ENCODE assay signal across 33 cellular contexts in genomic region chr11:69860796-69861445, GRCh38. TPM values are rescaled to one million over a fixed set of nuclear protein-coding genes. Genes with fewer than 3 reads are reported as not detected.
"Had no signal": no experiment of that assay in that cellular context is flagged by ENCODE, and none has a peak within 500 bp of the region (broad histone marks: within the 10 kb centered on the region; RNA-seq: fewer than 3 reads in every experiment).

No MANE protein-coding gene starts in this region.

- H3K4me1 ChIP-seq: adrenal gland, body of pancreas, esophagus squamous epithelium, gastroesophageal sphincter had no signal

- H3K4me3 ChIP-seq: adrenal gland, body of pancreas, cardiac muscle cell, esophagus squamous epithelium, gastroesophageal sphincter had no signal

- H3K27ac ChIP-seq: adrenal gland, body of pancreas, cardiac muscle cell, epithelial cell of prostate, esophagus squamous epithelium, gastroesophageal sphincter had no signal

- H3K27ac Mint-ChIP-seq: activated CD4-positive, alpha-beta memory T cell treated with anti-CD3 and anti-CD28 coated beads for 36 hours; activated CD4-positive, alpha-beta T cell treated with anti-CD3 and anti-CD28 coated beads for 36 hours; activated CD4-positive, alpha-beta T cell treated with anti-CD3 and anti-CD28 coated beads, Interleukin-2, amount 10 ng/mL, durations not matched to agents 24 days and 14 days; activated naive CD4-positive, alpha-beta T cell treated with anti-CD3 and anti-CD28 coated beads for 36 hours; activated naive CD4-positive, alpha-beta T cell treated with anti-CD3 and anti-CD28 coated beads, Interleukin-2, amount 50 U/mL, for 24 hours; activated naive CD8-positive, alpha-beta T cell treated with anti-CD3 and anti-CD28 coated beads for 36 hours; activated naive CD8-positive, alpha-beta T cell treated with anti-CD3 and anti-CD28 coated beads, Interleukin-2, amount 50 U/mL, for 24 hours; effector memory CD8-positive, alpha-beta T cell had no signal

- H3K36me3 Mint-ChIP-seq: activated CD4-positive, alpha-beta memory T cell treated with anti-CD3 and anti-CD28 coated beads for 36 hours; activated naive CD4-positive, alpha-beta T cell treated with anti-CD3 and anti-CD28 coated beads, Interleukin-2, amount 50 U/mL, for 24 hours; activated naive CD8-positive, alpha-beta T cell treated with anti-CD3 and anti-CD28 coated beads for 36 hours had no signal

- H3K4me3 Mint-ChIP-seq: activated CD4-positive, alpha-beta memory T cell treated with anti-CD3 and anti-CD28 coated beads for 36 hours; activated CD4-positive, alpha-beta T cell treated with anti-CD3 and anti-CD28 coated beads for 36 hours; activated CD4-positive, alpha-beta T cell treated with anti-CD3 and anti-CD28 coated beads, Interleukin-2, amount 10 ng/mL, durations not matched to agents 24 days and 14 days; activated naive CD4-positive, alpha-beta T cell treated with anti-CD3 and anti-CD28 coated beads for 36 hours; activated naive CD4-positive, alpha-beta T cell treated with anti-CD3 and anti-CD28 coated beads, Interleukin-2, amount 50 U/mL, for 24 hours; activated naive CD8-positive, alpha-beta T cell treated with anti-CD3 and anti-CD28 coated beads for 36 hours; activated naive CD8-positive, alpha-beta T cell treated with anti-CD3 and anti-CD28 coated beads, Interleukin-2, amount 50 U/mL, for 24 hours; central memory CD8-positive, alpha-beta T cell; effector memory CD8-positive, alpha-beta T cell had no signal

- H3K9me3 ChIP-seq: adrenal gland, body of pancreas, esophagus squamous epithelium had no signal

- FAIRE-seq: endometrium, endothelial cell of umbilical vein had no signal

- DNase-seq: activated CD4-positive, alpha-beta memory T cell treated with anti-CD3 and anti-CD28 coated beads for 36 hours; activated CD4-positive, alpha-beta T cell treated with anti-CD3 and anti-CD28 coated beads for 36 hours; activated CD4-positive, alpha-beta T cell treated with anti-CD3 and anti-CD28 coated beads, Interleukin-2, amount 10 ng/mL, durations not matched to agents 24 days and 14 days; activated CD4-positive, CD25-positive, alpha-beta regulatory T cell; activated CD4-positive, CD25-positive, alpha-beta regulatory T cell treated with anti-CD3 and anti-CD28 coated beads, Interleukin-2, amount 50 U/mL, for 72 hours; activated CD8-positive, alpha-beta memory T cell treated with anti-CD3 and anti-CD28 coated beads, Interleukin-2, amount 50 U/mL, for 48 hours; activated naive CD4-positive, alpha-beta T cell treated with anti-CD3 and anti-CD28 coated beads for 36 hours; activated naive CD8-positive, alpha-beta T cell treated with anti-CD3 and anti-CD28 coated beads for 36 hours; activated naive CD8-positive, alpha-beta T cell treated with anti-CD3 and anti-CD28 coated beads, Interleukin-2, amount 50 U/mL, for 24 hours; activated T-cell treated with anti-CD3 and anti-CD28 coated beads, Interleukin-2, amount 50 U/mL, for 48 hours; amygdala; aorta; body of pancreas; cortex of kidney; dermis blood vessel endothelial cell; effector CD4-positive, alpha-beta T cell; effector memory CD8-positive, alpha-beta T cell; esophagus squamous epithelium; foreskin melanocyte; T-helper 2 cell had no signal

- H3K36me3 ChIP-seq: adrenal gland, cardiac muscle cell, esophagus squamous epithelium, gastroesophageal sphincter had no signal

- H3K4me1 Mint-ChIP-seq: activated CD4-positive, alpha-beta T cell treated with anti-CD3 and anti-CD28 coated beads for 36 hours; activated CD4-positive, alpha-beta T cell treated with anti-CD3 and anti-CD28 coated beads, Interleukin-2, amount 10 ng/mL, durations not matched to agents 24 days and 14 days; activated naive CD4-positive, alpha-beta T cell treated with anti-CD3 and anti-CD28 coated beads, Interleukin-2, amount 50 U/mL, for 24 hours; activated naive CD8-positive, alpha-beta T cell treated with anti-CD3 and anti-CD28 coated beads for 36 hours; activated naive CD8-positive, alpha-beta T cell treated with anti-CD3 and anti-CD28 coated beads, Interleukin-2, amount 50 U/mL, for 24 hours; central memory CD8-positive, alpha-beta T cell had no signal

- H3K9me3 Mint-ChIP-seq: activated CD4-positive, alpha-beta memory T cell treated with anti-CD3 and anti-CD28 coated beads for 36 hours; activated CD4-positive, alpha-beta T cell treated with anti-CD3 and anti-CD28 coated beads, Interleukin-2, amount 10 ng/mL, durations not matched to agents 24 days and 14 days; activated naive CD4-positive, alpha-beta T cell treated with anti-CD3 and anti-CD28 coated beads for 36 hours; activated naive CD4-positive, alpha-beta T cell treated with anti-CD3 and anti-CD28 coated beads, Interleukin-2, amount 50 U/mL, for 24 hours; activated naive CD8-positive, alpha-beta T cell treated with anti-CD3 and anti-CD28 coated beads for 36 hours; activated naive CD8-positive, alpha-beta T cell treated with anti-CD3 and anti-CD28 coated beads, Interleukin-2, amount 50 U/mL, for 24 hours; central memory CD8-positive, alpha-beta T cell; effector memory CD8-positive, alpha-beta T cell had no signal

- H3K27me3 ChIP-seq: body of pancreas, cardiac muscle cell had no signal

RNA-seq across cellular contexts. Expression of gene FGF3, which starts 41.7 kb away (rescaled TPM):
- total RNA-seq: activated CD4-positive, alpha-beta memory T cell treated with anti-CD3 and anti-CD28 coated beads for 36 hours; activated CD4-positive, alpha-beta T cell treated with anti-CD3 and anti-CD28 coated beads for 36 hours; activated CD4-positive, alpha-beta T cell treated with anti-CD3 and anti-CD28 coated beads, Interleukin-2, amount 10 ng/mL, durations not matched to agents 24 days and 14 days; activated naive CD4-positive, alpha-beta T cell treated with anti-CD3 and anti-CD28 coated beads for 36 hours; activated naive CD8-positive, alpha-beta T cell treated with anti-CD3 and anti-CD28 coated beads for 36 hours; adrenal gland; aorta; body of pancreas; dermis blood vessel endothelial cell; endothelial cell of umbilical vein; esophagus squamous epithelium; fibroblast of lung; fibroblast of villous mesenchyme; gastroesophageal sphincter; glomerular endothelial cell; T-helper 1 cell treated with Interleukin-12 subunit alpha and Interleukin-12 subunit beta and Interleukin-4 antibody, amounts not matched to agents 30 ng/mL and 1 ng/mL, for 36 hours had no signal
- polyA plus RNA-seq: adrenal gland, aorta, cardiac muscle cell, endothelial cell of umbilical vein, esophagus, fibroblast of lung had no signal
